In genomic region chr2:10329880-10330699, GRCh38 we compare ENCODE assay signal across 8 cellular contexts. TPM values are rescaled to one million over a fixed set of nuclear protein-coding genes. Genes with fewer than 3 reads are reported as not detected.
DNase-seq lines count a peak whose midpoint lies in the region; ATAC-seq and TF ChIP-seq lines count a peak whose summit lies in the region.

No MANE protein-coding gene starts in this region.

- H3K27me3 ChIP-seq in psoas muscle (ENCODE audit: insufficient read depth in 3 of 3, low read length in 2 of 3), result no peaks in the 10 kb centered on the region

- H3K4me1 ChIP-seq in psoas muscle, result peaks cover 18% of the 10 kb centered on the region

- peak overlapping the region; percentile 11 for H3K4me3 ChIP-seq in psoas muscle

- DNase-seq in ELF-1 (ENCODE audit: low read depth, low spot score) (peak; percentile 27), T follicular helper cell (ENCODE audit: low read depth) (peak; percentile 25), dermis blood vessel endothelial cell (peak; percentile 76), psoas muscle (no peak), SIG-M5 (lab: John Stamatoyannopoulos, UW) (no peak), NCI-H1417 treated with DMSO at 0.1 percent for 48 hours (lab: John Stamatoyannopoulos, UW) (no peak), SIG-M5 treated with dmso at 0.1 percent for 504 hours (lab: John Stamatoyannopoulos, UW; ENCODE audit: unreplicated experiment) (no peak)

- no peak overlapping the region for H3K27ac ChIP-seq in psoas muscle

- no peaks in the 10 kb centered on the region for H3K36me3 ChIP-seq in psoas muscle (ENCODE audit: insufficient read depth in 1 of 2, low read depth in 1 of 2)

- no peak for TF ChIP-seq CTCF in psoas muscle (IDR thresholded peaks at IDR 0.05)

- 77 to 79% (median 77%) methylated on average over 21 of the region's 21 CpGs for WGBS in psoas muscle, 3 donors

- intact Hi-C loops in psoas muscle (cut with DNase I), result no loop called here

- H3K9me3 ChIP-seq in psoas muscle, result peaks cover under 1% of the 10 kb centered on the region

- ATAC-seq in psoas muscle (peak in 1 of 4 donors; percentile 33), GM19397 (IDR thresholded peaks at IDR 0.05; ENCODE audit: unreplicated experiment) (no peak)

RNA-seq across cellular contexts. Expression of gene HPCAL1, which starts 27.4 kb away (rescaled TPM):
- total RNA-seq in dermis blood vessel endothelial cell (72.2 and 72.4 TPM in 2 replicates), psoas muscle (100 to 1,000 TPM in 1 of 4 donors, 10 to 100 TPM in 3; 16.1 to 101 (median 25.9) TPM)
- 100 to 1,000 TPM in 1 of 3 donors, 10 to 100 TPM in 2; 20.0 to 182 (median 42.9) TPM for polyA plus RNA-seq in psoas muscle

Comparison
In these comparisons a context has a peak if more than half of its experiments do, and no peak if none do; other contexts are left out.
1. DNase-seq: peak in ELF-1 (single experiment), T follicular helper cell (single experiment) and dermis blood vessel endothelial cell (single experiment); none in psoas muscle (0 of 2), SIG-M5 (single experiment), NCI-H1417 treated with DMSO at 0.1 percent for 48 hours (single experiment) and SIG-M5 treated with dmso at 0.1 percent for 504 hours (single experiment).